ENCODE assay signal across 17 cellular contexts in genomic region chrX:129193357-129193756, GRCh38.
DNase-seq lines count a peak whose midpoint lies in the region; ATAC-seq, FAIRE-seq and TF ChIP-seq lines count a peak whose summit lies in the region.
"Had no signal": no experiment of that assay in that cellular context is flagged by ENCODE, and none has a peak within 500 bp of the region (broad histone marks: within the 10 kb centered on the region; RNA-seq: fewer than 3 reads in every experiment).

No MANE protein-coding gene starts in this region.

- DNase-seq in COLO668 (lab: John Stamatoyannopoulos, UW; ENCODE audit: unreplicated experiment) (peak; percentile 75), HT-29 (ENCODE audit: low spot score) (peak; percentile 81), NCI-H510A treated with DMSO at 0.1 percent for 48 hours (lab: John Stamatoyannopoulos, UW) (peak; percentile 2), left ventricle myocardium superior (peak; percentile 44), D721Med (ENCODE audit: insufficient read length, low spot score) (no peak)
- DNase-seq: activated CD4-positive, alpha-beta T cell treated with anti-CD3 and anti-CD28 coated beads, Interleukin-2, amount 50 U/mL, for 1 hour; activated naive CD4-positive, alpha-beta T cell treated with anti-CD3 and anti-CD28 coated beads, Interleukin-2, amount 10 ng/mL, durations not matched to agents 7 days and 5 days; esophagus squamous epithelium; GDM1; head of caudate nucleus; islet precursor cell had no signal

- FAIRE-seq in D721Med (lab: Jason Lieb, UNC): no peak
- FAIRE-seq: H1, TTC549 had no signal

- intact Hi-C loops in left ventricle myocardium superior (cut with micrococcal nuclease): no loop called here

- peak; percentile 30 for ATAC-seq in left ventricle myocardium superior
- ATAC-seq in HG03439 (IDR thresholded peaks at IDR 0.05; ENCODE audit: unreplicated experiment): no peak
- no peak for ATAC-seq in GM18511 (IDR thresholded peaks at IDR 0.05; ENCODE audit: unreplicated experiment)
- no peak for ATAC-seq in HG03442 (IDR thresholded peaks at IDR 0.05; ENCODE audit: unreplicated experiment)
- ATAC-seq: right lobe of liver had no signal

- no peak for TF ChIP-seq CTCF in D721Med (IDR thresholded peaks at IDR 0.05; ENCODE audit: insufficient read depth, missing control alignments)
